ENCODE assay signal across 13 cellular contexts in the genomic region with DNA sequence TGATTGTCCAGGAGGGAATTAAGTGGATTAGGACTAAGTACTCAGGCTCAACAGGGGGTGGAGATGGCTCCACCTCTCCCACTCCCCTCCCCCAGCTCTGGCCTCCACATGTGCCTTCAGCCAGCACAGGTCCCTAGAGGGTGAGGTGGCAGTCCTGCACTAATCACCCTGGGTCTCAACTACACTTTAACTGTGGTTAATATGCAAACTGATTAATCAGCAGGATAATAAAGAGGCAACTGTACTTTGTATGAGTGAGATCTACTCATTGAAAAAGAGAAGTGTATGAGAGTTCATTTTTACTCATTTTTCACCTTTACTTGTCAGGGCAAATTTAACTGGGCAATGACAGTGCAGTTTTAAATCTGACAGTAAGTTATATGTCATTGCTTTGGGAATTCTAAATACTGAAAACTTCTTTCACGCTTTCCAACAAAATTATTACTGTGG.
DNase-seq lines count a peak whose midpoint lies in the region; FAIRE-seq and TF ChIP-seq lines count a peak whose summit lies in the region.
"Had no signal": no experiment of that assay in that cellular context is flagged by ENCODE, and none has a peak within 500 bp of the region (broad histone marks: within the 10 kb centered on the region; RNA-seq: fewer than 3 reads in every experiment).

No MANE protein-coding gene starts in this region.

- H3K9me3 Mint-ChIP-seq in CD8-positive, alpha-beta memory T cell: no peaks in the 10 kb centered on the region
- H3K9me3 Mint-ChIP-seq: effector memory CD8-positive, alpha-beta T cell had no signal

- no peak overlapping the region for H3K27ac ChIP-seq in CD8-positive, alpha-beta memory T cell (ENCODE audit: low read depth, low read length)
- no peak overlapping the region for H3K27ac ChIP-seq in coronary artery

- H3K9me3 ChIP-seq in HAP-1: no peaks in the 10 kb centered on the region
- no peaks in the 10 kb centered on the region for H3K9me3 ChIP-seq in CD8-positive, alpha-beta memory T cell (ENCODE audit: low read length)

- CTCF ChIA-PET in CD8-positive, alpha-beta memory T cell (lab: Charles Lee): no interaction called here

- no peaks in the 10 kb centered on the region for H3K4me1 Mint-ChIP-seq in CD8-positive, alpha-beta memory T cell

- peaks cover 11% of the 10 kb centered on the region for H3K4me1 ChIP-seq in HAP-1
- no peaks in the 10 kb centered on the region for H3K4me1 ChIP-seq in CD8-positive, alpha-beta memory T cell (ENCODE audit: insufficient read depth, low read length)

- no peaks in the 10 kb centered on the region for H3K27me3 ChIP-seq in HAP-1 (ENCODE audit: low read depth)
- H3K27me3 ChIP-seq in CD8-positive, alpha-beta memory T cell (ENCODE audit: insufficient read depth, low read length, poor library complexity, severe bottlenecking): no peaks in the 10 kb centered on the region

- POLR2A ChIA-PET in CD8-positive, alpha-beta memory T cell (lab: Charles Lee): no interaction called here

- in situ Hi-C loops in HAP-1 (cut with MboI; ENCODE audit: low sequenced_read_pairs): no loop called here

- TF ChIP-seq CTCF in D721Med (IDR thresholded peaks at IDR 0.05; ENCODE audit: insufficient read depth, missing control alignments): no peak
- no peak for TF ChIP-seq CTCF in coronary artery (IDR thresholded peaks at IDR 0.05)

- no peaks in the 10 kb centered on the region for H3K36me3 ChIP-seq in HAP-1 (replicated peaks)
- H3K36me3 ChIP-seq in CD8-positive, alpha-beta memory T cell (ENCODE audit: insufficient read depth, low read length): no peaks in the 10 kb centered on the region

- H3K27ac Mint-ChIP-seq in CD8-positive, alpha-beta memory T cell: no peak overlapping the region
- H3K27ac Mint-ChIP-seq: effector memory CD8-positive, alpha-beta T cell had no signal

- H3K36me3 Mint-ChIP-seq in CD8-positive, alpha-beta memory T cell: peaks cover 0 to 19% (median 0%) of the 10 kb centered on the region in 3 donors

- peak; percentile 15 for DNase-seq in D721Med (ENCODE audit: insufficient read length, low spot score)
- peak; percentile 54 to 76 for DNase-seq in HAP-1 (ENCODE audit: low spot score in 2 of 2)
- DNase-seq in NCI-H82 (lab: John Stamatoyannopoulos, UW): peak; percentile 97
- DNase-seq in left kidney (ENCODE audit: low read depth, low spot score): peak; percentile 31
- DNase-seq in CD8-positive, alpha-beta memory T cell: no peak
- no peak for DNase-seq in coronary artery (ENCODE audit: low spot score)
- DNase-seq in superior temporal gyrus (ENCODE audit: extremely low spot score): no peak
- no peak for DNase-seq in NCI-H1436 treated with DMSO at 0.1 percent for 48 hours (lab: John Stamatoyannopoulos, UW)
- DNase-seq: activated naive CD4-positive, alpha-beta T cell treated with Interleukin-2 at 50 U/mL for 16 hours; DMS79; effector memory CD8-positive, alpha-beta T cell; retina had no signal

- FAIRE-seq in D721Med (lab: Jason Lieb, UNC): peak; percentile 70
- FAIRE-seq: islet of Langerhans had no signal

- H3K27me3 Mint-ChIP-seq in CD8-positive, alpha-beta memory T cell: no peaks in the 10 kb centered on the region
- H3K27me3 Mint-ChIP-seq: effector memory CD8-positive, alpha-beta T cell had no signal

- H3K4me3 ChIP-seq in HAP-1: no peak overlapping the region
- H3K4me3 ChIP-seq in CD8-positive, alpha-beta memory T cell (ENCODE audit: low read length): no peak overlapping the region
- H3K4me3 ChIP-seq in coronary artery: no peak overlapping the region

- H3K4me3 Mint-ChIP-seq in CD8-positive, alpha-beta memory T cell: no peak overlapping the region
- H3K4me3 Mint-ChIP-seq: effector memory CD8-positive, alpha-beta T cell had no signal

Comparison
In these comparisons a context has a peak if more than half of its experiments do, and no peak if none do; other contexts are left out.
1. DNase-seq: peak in D721Med (single experiment), HAP-1 (2 of 2), NCI-H82 (single experiment) and left kidney (single experiment); none in CD8-positive, alpha-beta memory T cell (0 of 5), coronary artery (single experiment), superior temporal gyrus (single experiment) and NCI-H1436 treated with DMSO at 0.1 percent for 48 hours (single experiment).